1 cellular context compared by ENCODE assay signal in genomic region chr9:135884328-135885035, GRCh38.
TF ChIP-seq lines count a peak whose summit lies in the region.

No MANE protein-coding gene starts in this region.

TF ChIP-seq in SK-N-SH treated with all-trans-retinoic acid at 6 μM for 48 hours, 23 proteins besides CTCF, POLR2A, EP300 and RAD21 (continued from another document):
- no peak for TF ChIP-seq POU6F1 (CRISPR knock-in tag; IDR thresholded peaks at IDR 0.05; ENCODE audit: borderline replicate concordance, low read depth)
